13 cellular contexts compared by ENCODE assay signal in the genomic region with DNA sequence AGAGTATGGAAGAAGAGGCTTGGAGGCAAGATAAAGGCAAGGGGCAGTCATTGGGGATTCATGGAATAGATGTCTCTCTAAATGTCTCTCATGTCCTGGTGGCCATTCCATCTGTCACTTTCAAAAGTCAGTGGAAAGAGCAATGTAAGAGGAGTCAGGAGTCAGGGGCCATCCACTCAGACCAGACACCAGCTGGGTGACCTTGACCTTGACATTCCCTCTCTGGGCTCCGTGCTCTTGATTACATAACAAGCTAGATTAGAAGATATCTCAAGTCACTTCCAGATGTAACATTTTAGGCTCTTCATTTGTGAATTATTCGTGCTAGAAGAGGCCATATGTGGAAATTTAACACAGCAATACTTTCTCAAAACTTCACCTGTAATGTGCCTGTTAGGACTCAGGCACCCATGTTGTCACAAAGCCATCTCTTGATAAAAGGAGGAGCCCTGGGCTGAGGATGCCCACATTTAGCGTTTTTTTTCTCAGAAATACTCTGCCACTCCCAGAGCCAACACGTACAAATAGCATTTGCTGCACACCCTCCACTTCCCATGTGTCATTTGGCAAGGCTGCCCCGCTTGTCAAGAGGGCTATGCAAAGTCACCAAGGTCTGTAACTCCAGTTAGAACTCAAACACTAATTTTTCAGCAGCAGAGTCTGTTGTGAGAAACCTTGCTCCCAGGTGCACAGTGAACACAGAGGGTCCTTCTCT.
A peak's percentile ranks its signal among the peaks of the same experiment; 100 is the strongest.
DNase-seq lines count a peak whose midpoint lies in the region; ATAC-seq, FAIRE-seq and TF ChIP-seq lines count a peak whose summit lies in the region.
"Had no signal": no experiment of that assay in that cellular context is flagged by ENCODE, and none has a peak within 500 bp of the region (broad histone marks: within the 10 kb centered on the region; RNA-seq: fewer than 3 reads in every experiment).

No MANE protein-coding gene starts in this region.

- H3K4me1 ChIP-seq in BLaER1, result peaks cover 31% of the 10 kb centered on the region
- H3K4me1 ChIP-seq in hepatocyte (ENCODE audit: insufficient read depth), result no peaks in the 10 kb centered on the region

- no peaks in the 10 kb centered on the region for H3K36me3 ChIP-seq in BLaER1
- H3K36me3 ChIP-seq in KOPT-K1 (ENCODE audit: insufficient read depth, low read length), result no peaks in the 10 kb centered on the region
- H3K36me3 ChIP-seq in hepatocyte (replicated peaks; ENCODE audit: insufficient read depth, low read depth), result no peaks in the 10 kb centered on the region
- H3K36me3 ChIP-seq: BE2C had no signal

- no peak overlapping the region for H2AFZ ChIP-seq in hepatocyte
- H2AFZ ChIP-seq: GM23248 had no signal

- no peaks in the 10 kb centered on the region for H3K9me2 ChIP-seq in hepatocyte (replicated peaks; ENCODE audit: insufficient read depth)

- TF ChIP-seq CTCF in hepatocyte (IDR thresholded peaks at IDR 0.05; ENCODE audit: poor library complexity), result no peak
- no peak for TF ChIP-seq CTCF in CD4-positive, alpha-beta T cell (IDR thresholded peaks at IDR 0.05)

- H3K36me3 Mint-ChIP-seq in CD4-positive, alpha-beta T cell (ENCODE audit: low read depth), result no peaks in the 10 kb centered on the region

- ATAC-seq in CD4-positive, alpha-beta T cell (ENCODE audit: poor library complexity), result no peak
- ATAC-seq: HCT116 had no signal

- H3K9ac ChIP-seq in BLaER1, result no peak overlapping the region
- H3K9ac ChIP-seq: GM23248, KMS-11 had no signal

- H3K4me3 Mint-ChIP-seq in CD4-positive, alpha-beta T cell, result no peak overlapping the region

- H3K27ac Mint-ChIP-seq in CD4-positive, alpha-beta T cell, result no peak overlapping the region

- POLR2A ChIA-PET in CD4-positive, alpha-beta T cell (lab: Charles Lee), result interaction anchor here (0.7 kb wide), 1 partner anchor 428 kb away, joined by 4 read pairs; no protein-coding TSS in a partner anchor

- H3K4me1 Mint-ChIP-seq in CD4-positive, alpha-beta T cell (ENCODE audit: low read depth), result no peaks in the 10 kb centered on the region

- DNase-seq in caudate nucleus (lab: John Stamatoyannopoulos, UW) (no peak), urothelium cell line (ENCODE audit: low spot score) (no peak), hepatocyte (ENCODE audit: low spot score) (no peak), AG08395 (ENCODE audit: low spot score) (no peak)
- no peak for DNase-seq in CD4-positive, alpha-beta T cell
- DNase-seq: BE2C, DMS53, GM23248 had no signal

- intact Hi-C loops in CD4-positive, alpha-beta T cell (cut with DNase I, micrococcal nuclease), result loop anchor here in 1 of 2 experiments (5.0 kb wide), 1 partner anchor 70 kb away; no protein-coding TSS in a partner anchor

- no peaks in the 10 kb centered on the region for H3K27me3 Mint-ChIP-seq in CD4-positive, alpha-beta T cell

- peak overlapping the region; percentile 73 for H3K4me2 ChIP-seq in BLaER1
- no peak overlapping the region for H3K4me2 ChIP-seq in hepatocyte
- H3K4me2 ChIP-seq: KMS-11 had no signal

- H4K20me1 ChIP-seq in BLaER1 (no peaks in the 10 kb centered on the region), hepatocyte (ENCODE audit: insufficient read depth, poor library complexity, severe bottlenecking) (no peaks in the 10 kb centered on the region)

- peak; percentile 48 for FAIRE-seq in urothelium cell line (lab: Jason Lieb, UNC)
- FAIRE-seq: H54 had no signal

- H3K4me3 ChIP-seq in BLaER1 (no peak overlapping the region), hepatocyte (no peak overlapping the region)
- H3K4me3 ChIP-seq: GM23248 had no signal

- H3K79me2 ChIP-seq in hepatocyte, result no peaks in the 10 kb centered on the region

- no peaks in the 10 kb centered on the region for H3K9me3 Mint-ChIP-seq in CD4-positive, alpha-beta T cell

- no peaks in the 10 kb centered on the region for H3K9me3 ChIP-seq in BLaER1
- no peaks in the 10 kb centered on the region for H3K9me3 ChIP-seq in KOPT-K1 (ENCODE audit: insufficient read depth, low read length, poor library complexity, severe bottlenecking)
- H3K9me3 ChIP-seq in hepatocyte (ENCODE audit: low read depth), result no peaks in the 10 kb centered on the region
- H3K9me3 ChIP-seq in CD4-positive, alpha-beta T cell (ENCODE audit: control insufficient read depth, low read length), result no peaks in the 10 kb centered on the region
- H3K9me3 ChIP-seq: BE2C had no signal

- CTCF ChIA-PET in CD4-positive, alpha-beta T cell (lab: Charles Lee), result interaction anchor here (1.3 kb wide), 2 partner anchors 9 to 322 kb away, joined by 4 to 6 read pairs; no protein-coding TSS in a partner anchor

- H3K27me3 ChIP-seq in BLaER1 (no peaks in the 10 kb centered on the region), hepatocyte (no peaks in the 10 kb centered on the region)
- H3K27me3 ChIP-seq in CD4-positive, alpha-beta T cell (ENCODE audit: control insufficient read depth, insufficient read depth, low read length), result no peaks in the 10 kb centered on the region
- H3K27me3 ChIP-seq: BE2C had no signal

- WGBS in hepatocyte (ENCODE audit: low lambda C conversion rate, missing lambda C conversion rate), result 68% methylated on average over 5 of the region's 5 CpGs

- no peak overlapping the region for H3K27ac ChIP-seq in BLaER1
- H3K27ac ChIP-seq in KOPT-K1 (ENCODE audit: low read depth, low read length, poor library complexity, severe bottlenecking), result peak overlapping the region; percentile 77
- H3K27ac ChIP-seq in caudate nucleus (ENCODE audit: low read depth, low read length), result peak overlapping the region; percentile 46
- H3K27ac ChIP-seq in hepatocyte, result no peak overlapping the region
- H3K27ac ChIP-seq in CD4-positive, alpha-beta T cell (ENCODE audit: low read depth, low read length), result no peak overlapping the region
- H3K27ac ChIP-seq: GM23248, KMS-11 had no signal

Comparison
In these comparisons a context has a peak if more than half of its experiments do, and no peak if none do; other contexts are left out.
1. H3K27ac ChIP-seq: peak in KOPT-K1 (single experiment) and caudate nucleus (single experiment); none in BLaER1 (single experiment), hepatocyte (single experiment) and CD4-positive, alpha-beta T cell (single experiment).